ENCODE assay signal across 1 cellular context in genomic region chr20:35903843-35904242, GRCh38.
TF ChIP-seq lines count a peak whose summit lies in the region.

No MANE protein-coding gene starts in this region.

TF ChIP-seq in IMR-90, 13 proteins besides CTCF, POLR2A, EP300 and RAD21:
- no peak for TF ChIP-seq MAFK (IDR thresholded peaks at IDR 0.05; ENCODE audit: low read depth, low read length)
- TF ChIP-seq BHLHE40 (IDR thresholded peaks at IDR 0.05; ENCODE audit: low read depth, low read length) = no peak
- TF ChIP-seq NFE2L2 (IDR thresholded peaks at IDR 0.05; ENCODE audit: low read depth, low read length) = no peak
- no peak for TF ChIP-seq USF2 (IDR thresholded peaks at IDR 0.05; ENCODE audit: low read depth, low read length)
- TF ChIP-seq RFX5 (IDR thresholded peaks at IDR 0.05; ENCODE audit: low read depth, low read length) = no peak
- no peak for TF ChIP-seq RCOR1 (IDR thresholded peaks at IDR 0.05; ENCODE audit: insufficient replicate concordance, low read length)
- no peak for TF ChIP-seq MAZ (IDR thresholded peaks at IDR 0.05; ENCODE audit: borderline replicate concordance, low read depth, low read length)
- no peak for TF ChIP-seq ELK1 (IDR thresholded peaks at IDR 0.05; ENCODE audit: borderline replicate concordance, low read depth, low read length)
- no peak for TF ChIP-seq CHD1 (IDR thresholded peaks at IDR 0.05; ENCODE audit: low read depth, low read length)
- TF ChIP-seq MXI1 (IDR thresholded peaks at IDR 0.05; ENCODE audit: borderline replicate concordance, low read depth, low read length) = no peak
- TF ChIP-seq SMC3 (IDR thresholded peaks at IDR 0.05; ENCODE audit: low read depth, low read length) = no peak
- no peak for TF ChIP-seq FOS (IDR thresholded peaks at IDR 0.05; ENCODE audit: low read depth, low read length)
- no peak for TF ChIP-seq CEBPB (IDR thresholded peaks at IDR 0.05; ENCODE audit: low read depth, low read length)
